Comparison of ENCODE assay signal across 8 cellular contexts in genomic region chr20:41996951-41997350, GRCh38.
"Had no signal": no experiment of that assay in that cellular context is flagged by ENCODE, and none has a peak within 500 bp of the region (broad histone marks: within the 10 kb centered on the region; RNA-seq: fewer than 3 reads in every experiment).

No MANE protein-coding gene starts in this region.

- ATAC-seq: HCT116, HepG2 had no signal

- H3K4me3 ChIP-seq: GM23248, HAP-1 had no signal

- H3K27ac ChIP-seq: GM23248, HL-60 had no signal

- H3K9me3 ChIP-seq: HAP-1 had no signal

- DNase-seq: GM23248, GOT3, H7, HFFc6 had no signal

- H3K36me3 ChIP-seq: HAP-1 had no signal

- H3K4me1 ChIP-seq: HAP-1 had no signal
